ENCODE assay signal across 19 cellular contexts in the genomic region with DNA sequence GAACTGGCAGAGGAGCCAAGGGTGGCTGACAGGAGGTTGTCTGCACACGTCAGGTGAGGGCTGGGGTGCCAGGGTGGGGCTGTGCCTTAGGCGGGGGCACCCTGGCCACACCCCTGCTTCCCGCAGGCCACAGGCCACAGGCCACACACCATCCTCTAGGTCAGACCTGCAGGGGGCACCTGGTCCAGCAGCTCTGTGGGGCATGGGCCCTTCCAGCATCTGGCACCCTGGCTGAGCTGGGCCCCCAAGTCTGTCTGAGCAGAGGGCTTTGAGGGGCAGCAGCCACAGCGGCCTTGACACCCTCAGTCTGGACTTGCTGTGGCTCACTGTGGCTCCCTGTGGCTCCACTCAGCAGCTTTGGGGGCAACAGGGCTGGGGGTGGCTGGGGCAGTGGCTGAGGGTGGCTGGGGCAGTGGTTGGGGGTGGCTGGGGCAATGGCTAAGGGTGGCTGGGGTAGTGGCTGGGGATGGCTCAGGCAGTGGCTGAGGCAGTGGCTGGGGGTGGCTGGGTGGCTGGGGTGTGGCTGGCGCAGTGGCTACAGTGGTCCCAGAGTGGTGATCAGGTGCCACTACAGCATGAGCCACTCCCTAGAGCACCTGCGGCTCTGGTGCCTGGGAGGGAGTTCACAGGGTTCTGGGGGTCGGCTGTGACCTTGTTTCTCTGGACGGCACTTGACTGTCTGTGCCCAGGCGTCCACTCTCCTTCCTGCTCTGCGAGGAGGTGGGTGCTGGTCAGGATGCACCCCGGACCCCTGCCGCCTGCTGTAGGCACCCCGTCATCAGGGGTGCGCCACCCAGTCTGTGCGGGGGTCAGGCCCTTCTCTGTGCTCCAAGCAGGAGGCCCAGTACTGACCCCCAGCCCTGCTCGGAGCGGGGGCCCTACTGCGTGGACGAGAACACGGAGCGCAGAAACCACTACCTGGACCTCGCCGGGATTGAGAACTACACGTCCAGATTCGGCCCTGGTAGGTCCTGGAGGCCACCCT. TPM values are rescaled to one million over a fixed set of nuclear protein-coding genes. Genes with fewer than 3 reads are reported as not detected.
A peak's percentile ranks its signal among the peaks of the same experiment; 100 is the strongest.
DNase-seq lines count a peak whose midpoint lies in the region; ATAC-seq and TF ChIP-seq lines count a peak whose summit lies in the region.
"Had no signal": no experiment of that assay in that cellular context is flagged by ENCODE, and none has a peak within 500 bp of the region (broad histone marks: within the 10 kb centered on the region; RNA-seq: fewer than 3 reads in every experiment).

No MANE protein-coding gene starts in this region.

- no peak for TF ChIP-seq POLR2A in right lobe of liver (IDR thresholded peaks at IDR 0.05)

- peaks cover 4% of the 10 kb centered on the region for H3K36me3 Mint-ChIP-seq in endothelial cell (ENCODE audit: low read depth, unreplicated experiment)
- H3K36me3 Mint-ChIP-seq in stimulated activated effector memory CD8-positive, alpha-beta T cell treated with anti-CD3 and anti-CD28 coated beads, Interleukin-12 subunit alpha, Interleukin-12 subunit beta, amount 100 ng/mL, for 72 hours: no peaks in the 10 kb centered on the region
- no peaks in the 10 kb centered on the region for H3K36me3 Mint-ChIP-seq in activated naive CD8-positive, alpha-beta T cell treated with anti-CD3 and anti-CD28 coated beads for 36 hours

- no peaks in the 10 kb centered on the region for H3K4me1 Mint-ChIP-seq in endothelial cell (ENCODE audit: unreplicated experiment)
- peaks cover 6% of the 10 kb centered on the region for H3K4me1 Mint-ChIP-seq in stimulated activated effector memory CD8-positive, alpha-beta T cell treated with anti-CD3 and anti-CD28 coated beads, Interleukin-12 subunit alpha, Interleukin-12 subunit beta, amount 100 ng/mL, for 72 hours
- H3K4me1 Mint-ChIP-seq in activated naive CD8-positive, alpha-beta T cell treated with anti-CD3 and anti-CD28 coated beads for 36 hours: no peaks in the 10 kb centered on the region

- H3K27me3 Mint-ChIP-seq in endothelial cell (ENCODE audit: unreplicated experiment): peaks cover 9% of the 10 kb centered on the region
- H3K27me3 Mint-ChIP-seq in activated naive CD8-positive, alpha-beta T cell treated with anti-CD3 and anti-CD28 coated beads for 36 hours: no peaks in the 10 kb centered on the region

- H3K27ac Mint-ChIP-seq in endothelial cell (ENCODE audit: unreplicated experiment): peak overlapping the region; percentile 49
- H3K27ac Mint-ChIP-seq in stimulated activated effector memory CD8-positive, alpha-beta T cell treated with anti-CD3 and anti-CD28 coated beads, Interleukin-12 subunit alpha, Interleukin-12 subunit beta, amount 100 ng/mL, for 72 hours: no peak overlapping the region
- no peak overlapping the region for H3K27ac Mint-ChIP-seq in activated naive CD8-positive, alpha-beta T cell treated with anti-CD3 and anti-CD28 coated beads for 36 hours

- H3K4me3 Mint-ChIP-seq in endothelial cell (ENCODE audit: unreplicated experiment): no peak overlapping the region
- no peak overlapping the region for H3K4me3 Mint-ChIP-seq in stimulated activated effector memory CD8-positive, alpha-beta T cell treated with anti-CD3 and anti-CD28 coated beads, Interleukin-12 subunit alpha, Interleukin-12 subunit beta, amount 100 ng/mL, for 72 hours
- H3K4me3 Mint-ChIP-seq in activated naive CD8-positive, alpha-beta T cell treated with anti-CD3 and anti-CD28 coated beads for 36 hours: no peak overlapping the region

- intact Hi-C loops in Right ventricle myocardium inferior (cut with DNase I): no loop called here
- intact Hi-C loops in right lobe of liver (cut with DNase I): no loop called here
- intact Hi-C loops in sciatic nerve (cut with DNase I): no loop called here

- no peaks in the 10 kb centered on the region for H3K9me3 ChIP-seq in right atrium auricular region
- H3K9me3 ChIP-seq in right lobe of liver: no peaks in the 10 kb centered on the region
- H3K9me3 ChIP-seq: A549, Caco-2 had no signal

- no CpG with 5 or more reads among the region's 25 CpGs for WGBS in right lobe of liver (ENCODE audit: insufficient coverage, low coverage, low lambda C conversion rate, missing lambda C conversion rate)

- no peaks in the 10 kb centered on the region for H3K36me3 ChIP-seq in right atrium auricular region
- no peaks in the 10 kb centered on the region for H3K36me3 ChIP-seq in right lobe of liver

- H3K4me1 ChIP-seq in right atrium auricular region (no peaks in the 10 kb centered on the region), right lobe of liver (no peaks in the 10 kb centered on the region)
- H3K4me1 ChIP-seq: A549, Caco-2 had no signal

- DNase-seq in Right ventricle myocardium inferior (ENCODE audit: missing footprints): peak; percentile 67
- DNase-seq in right atrium auricular region (ENCODE audit: low spot score): no peak
- no peak for DNase-seq in endothelial cell (ENCODE audit: low spot score)
- DNase-seq in right lobe of liver: peak in 2 of 3 donors; percentile 13 to 42
- no peak for DNase-seq in stimulated activated effector memory CD8-positive, alpha-beta T cell treated with anti-CD3 and anti-CD28 coated beads, Interleukin-12 subunit alpha, Interleukin-12 subunit beta, amount 100 ng/mL, for 72 hours (ENCODE audit: low spot score in 2 of 2)
- DNase-seq in activated naive CD8-positive, alpha-beta T cell treated with anti-CD3 and anti-CD28 coated beads for 36 hours: no peak
- DNase-seq in sciatic nerve (ENCODE audit: low spot score): no peak
- DNase-seq: Caco-2, DMS79 treated with DMSO at 0.1 percent for 48 hours, GM23248, KBM-7, NCI-H1092, NCI-H1694 treated with DMSO at 0.1 percent for 48 hours, NCI-H446 treated with DMSO at 0.1 percent for 48 hours, NCI-H748 treated with DMSO at 0.1 percent for 48 hours, PC-3 had no signal

- H3K27me3 ChIP-seq in right atrium auricular region: no peaks in the 10 kb centered on the region
- no peaks in the 10 kb centered on the region for H3K27me3 ChIP-seq in right lobe of liver

- no peak overlapping the region for H3K27ac ChIP-seq in right atrium auricular region
- no peak overlapping the region for H3K27ac ChIP-seq in right lobe of liver
- H3K27ac ChIP-seq: A549, GM23248, HL-60 had no signal

- no peaks in the 10 kb centered on the region for H3K9me3 Mint-ChIP-seq in endothelial cell (ENCODE audit: unreplicated experiment)
- H3K9me3 Mint-ChIP-seq in stimulated activated effector memory CD8-positive, alpha-beta T cell treated with anti-CD3 and anti-CD28 coated beads, Interleukin-12 subunit alpha, Interleukin-12 subunit beta, amount 100 ng/mL, for 72 hours: no peaks in the 10 kb centered on the region
- no peaks in the 10 kb centered on the region for H3K9me3 Mint-ChIP-seq in activated naive CD8-positive, alpha-beta T cell treated with anti-CD3 and anti-CD28 coated beads for 36 hours

- no peak for TF ChIP-seq CTCF in right atrium auricular region (IDR thresholded peaks at IDR 0.05)
- no peak for TF ChIP-seq CTCF in endothelial cell (IDR thresholded peaks at IDR 0.05; ENCODE audit: unreplicated experiment)
- no peak for TF ChIP-seq CTCF in right lobe of liver (IDR thresholded peaks at IDR 0.05)

- ATAC-seq in Right ventricle myocardium inferior (no peak), right lobe of liver (no peak), HG03039 (IDR thresholded peaks at IDR 0.05; ENCODE audit: unreplicated experiment) (no peak), sciatic nerve (no peak)
- ATAC-seq in stimulated activated effector memory CD8-positive, alpha-beta T cell treated with anti-CD3 and anti-CD28 coated beads, Interleukin-12 subunit alpha, Interleukin-12 subunit beta, amount 100 ng/mL, for 72 hours: peak; percentile 38
- ATAC-seq: PC-3 had no signal

- H3K4me3 ChIP-seq in right atrium auricular region (no peak overlapping the region), right lobe of liver (no peak overlapping the region)
- H3K4me3 ChIP-seq: A549, GM23248 had no signal

RNA-seq across cellular contexts. Expression of a gene that starts 27.1 kb away (rescaled TPM):
- 4.4 TPM for total RNA-seq in Right ventricle myocardium inferior
- total RNA-seq in right atrium auricular region: 1 to 10 TPM; 2.4 to 2.8 TPM
- 1.8 TPM for total RNA-seq in endothelial cell (ENCODE audit: unreplicated experiment)
- total RNA-seq in right lobe of liver: 1 to 10 TPM in 4 of 6 experiments, under 1 TPM in 2; 0.93 to 2.9 (median 2.2) TPM
- under 1 TPM; 0.66 to 0.82 TPM for total RNA-seq in activated naive CD8-positive, alpha-beta T cell treated with anti-CD3 and anti-CD28 coated beads for 36 hours
- 0.89 TPM for total RNA-seq in sciatic nerve
- total RNA-seq: GM23248 had no signal

Comparison
In these comparisons a context has a peak if more than half of its experiments do, and no peak if none do; other contexts are left out.
1. DNase-seq: peak in Right ventricle myocardium inferior (single experiment) and right lobe of liver (2 of 3); none in right atrium auricular region (single experiment), endothelial cell (single experiment), stimulated activated effector memory CD8-positive, alpha-beta T cell treated with anti-CD3 and anti-CD28 coated beads, Interleukin-12 subunit alpha, Interleukin-12 subunit beta, amount 100 ng/mL, for 72 hours (0 of 2), activated naive CD8-positive, alpha-beta T cell treated with anti-CD3 and anti-CD28 coated beads for 36 hours (single experiment) and sciatic nerve (single experiment).